Comparison of ENCODE assay signal across 9 cellular contexts in genomic region chr7:26194764-26195163, GRCh38. TPM values are rescaled to one million over a fixed set of nuclear protein-coding genes. Genes with fewer than 3 reads are reported as not detected.
DNase-seq lines count a peak whose midpoint lies in the region; ATAC-seq, FAIRE-seq and TF ChIP-seq lines count a peak whose summit lies in the region.
"Not testable (repeated sequence)": the region's sequence is repeated elsewhere in the genome, so short reads cannot be mapped to it uniquely, and the experiment has no call there.
"Had no signal": no experiment of that assay in that cellular context is flagged by ENCODE, and none has a peak within 500 bp of the region (broad histone marks: within the 10 kb centered on the region; RNA-seq: fewer than 3 reads in every experiment).

No MANE protein-coding gene starts in this region.

- H3K9me3 ChIP-seq in CD4-positive, alpha-beta T cell (ENCODE audit: control insufficient read depth, low read length); GM12878 (replicated peaks; ENCODE audit: control insufficient read depth, insufficient read depth, low read length); left ventricle myocardium inferior (replicated peaks): not testable (repeated sequence)

- H3K36me3 Mint-ChIP-seq in CD4-positive, alpha-beta T cell (ENCODE audit: low read depth), result peaks cover 98% of the 10 kb centered on the region
- H3K36me3 Mint-ChIP-seq in WTC11, result peaks cover 94% of the 10 kb centered on the region
- peaks cover 92% of the 10 kb centered on the region for H3K36me3 Mint-ChIP-seq in activated T-helper 1 cell treated with anti-CD3 and anti-CD28 coated beads, Interleukin-12 subunit alpha, Interleukin-12 subunit beta, Interleukin-2, Interleukin-4 antibody, amounts not matched to agents 30 ng/mL and 10 ng/mL and 1 ng/mL, durations not matched to agents 14 hours and 24 hours and 36 hours (ENCODE audit: low read depth)
- peaks cover 86% of the 10 kb centered on the region for H3K36me3 Mint-ChIP-seq in natural killer cell treated with Interleukin-12 subunit alpha and Interleukin-12 subunit beta and Interleukin-15 and Interleukin-18, amount 100 ng/mL, for 72 hours

- H3K27ac ChIP-seq in CD4-positive, alpha-beta T cell (ENCODE audit: low read depth, low read length); GM12878 (ENCODE audit: control insufficient read depth, insufficient read depth); left ventricle myocardium inferior (replicated peaks): not testable (repeated sequence)
- H3K27ac ChIP-seq in KMS-11, result peak overlapping the region; percentile 94; the same call in 1 of the 2 replicates

- intact Hi-C loops in CD4-positive, alpha-beta T cell (cut with DNase I, micrococcal nuclease), result loop anchor here (2.0 to 10.0 kb wide), 3 partner anchors 42 to 970 kb away; partner anchors contain the start of genes HOXA9 (in 1 of the 2) and NFE2L3 (in 1 of the 2)
- intact Hi-C loops in activated T-helper 1 cell treated with anti-CD3 and anti-CD28 coated beads, Interleukin-12 subunit alpha, Interleukin-12 subunit beta, Interleukin-2, Interleukin-4 antibody, amounts not matched to agents 30 ng/mL and 10 ng/mL and 1 ng/mL, durations not matched to agents 14 hours and 24 hours and 36 hours (cut with micrococcal nuclease), result loop anchor here (5.0 kb wide), 2 partner anchors 242 to 302 kb away; no protein-coding TSS in a partner anchor
- intact Hi-C loops in GM12878 (cut with micrococcal nuclease; ENCODE audit: unreplicated experiment), result loop anchor here (5.0 kb wide), 1 partner anchor 302 kb away; no protein-coding TSS in a partner anchor
- intact Hi-C loops in left ventricle myocardium inferior (cut with micrococcal nuclease), result not testable (repeated sequence)

- peaks cover 82% of the 10 kb centered on the region for H3K4me1 Mint-ChIP-seq in CD4-positive, alpha-beta T cell (ENCODE audit: low read depth)
- peaks cover 65% of the 10 kb centered on the region for H3K4me1 Mint-ChIP-seq in WTC11
- peaks cover 70% of the 10 kb centered on the region for H3K4me1 Mint-ChIP-seq in activated T-helper 1 cell treated with anti-CD3 and anti-CD28 coated beads, Interleukin-12 subunit alpha, Interleukin-12 subunit beta, Interleukin-2, Interleukin-4 antibody, amounts not matched to agents 30 ng/mL and 10 ng/mL and 1 ng/mL, durations not matched to agents 14 hours and 24 hours and 36 hours (ENCODE audit: low read depth)
- peaks cover 74 to 78% of the 10 kb centered on the region in 2 donors for H3K4me1 Mint-ChIP-seq in natural killer cell treated with Interleukin-12 subunit alpha and Interleukin-12 subunit beta and Interleukin-15 and Interleukin-18, amount 100 ng/mL, for 72 hours (ENCODE audit: low read depth in 2 of 2)
- H3K4me1 Mint-ChIP-seq in stimulated activated naive CD8-positive, alpha-beta T cell treated with anti-CD3 and anti-CD28 coated beads, Interleukin-15, amount 100 ng/mL, for 72 hours, result peaks cover 79% of the 10 kb centered on the region

- H3K27me3 ChIP-seq in CD4-positive, alpha-beta T cell (ENCODE audit: control insufficient read depth, insufficient read depth, low read length); KMS-11 (ENCODE audit: insufficient read depth, low read depth); GM12878 (replicated peaks in 1 of 2; ENCODE audit: control insufficient read depth in 2 of 2, insufficient read depth in 2 of 2, low read length in 1 of 2); left ventricle myocardium inferior (ENCODE audit: low read depth): not testable (repeated sequence)

- not testable (repeated sequence) for H3K9me3 Mint-ChIP-seq in CD4-positive, alpha-beta T cell; WTC11; activated T-helper 1 cell treated with anti-CD3 and anti-CD28 coated beads, Interleukin-12 subunit alpha, Interleukin-12 subunit beta, Interleukin-2, Interleukin-4 antibody, amounts not matched to agents 30 ng/mL and 10 ng/mL and 1 ng/mL, durations not matched to agents 14 hours and 24 hours and 36 hours; natural killer cell treated with Interleukin-12 subunit alpha and Interleukin-12 subunit beta and Interleukin-15 and Interleukin-18, amount 100 ng/mL, for 72 hours; stimulated activated naive CD8-positive, alpha-beta T cell treated with anti-CD3 and anti-CD28 coated beads, Interleukin-15, amount 100 ng/mL, for 72 hours

- BruUV-seq in GM12878 (replicated peaks; lab: Mats Ljungman, UMichigan), result not testable (repeated sequence)

- peaks cover 98% of the 10 kb centered on the region for H4K20me1 ChIP-seq in KMS-11 (ENCODE audit: insufficient read depth)
- H4K20me1 ChIP-seq in GM12878 (ENCODE audit: control insufficient read depth, insufficient read depth), result not testable (repeated sequence)

- TF ChIP-seq POLR2A in GM12878 (IDR thresholded peaks at IDR 0.05; ENCODE audit: low read depth, low read length), result not testable (repeated sequence)

- H3K4me1 ChIP-seq in KMS-11 (ENCODE audit: low read depth, poor library complexity, severe bottlenecking), result peaks cover 82% of the 10 kb centered on the region
- peaks cover 25% of the 10 kb centered on the region for H3K4me1 ChIP-seq in GM12878 (ENCODE audit: control insufficient read depth, insufficient read depth, low read length)
- peaks cover 94% of the 10 kb centered on the region for H3K4me1 ChIP-seq in left ventricle myocardium inferior

- H3K36me3 ChIP-seq in KMS-11 (ENCODE audit: insufficient read depth) (peaks cover 84% of the 10 kb centered on the region), GM12878 (ENCODE audit: control insufficient read depth in 2 of 2, insufficient read depth in 2 of 2, low read length in 1 of 2) (peaks cover 7 to 57% of the 10 kb centered on the region in 2 experiments), left ventricle myocardium inferior (peaks cover 88% of the 10 kb centered on the region)

- not testable (repeated sequence) for ATAC-seq in CD4-positive, alpha-beta T cell (ENCODE audit: poor library complexity); WTC11; natural killer cell treated with Interleukin-12 subunit alpha and Interleukin-12 subunit beta and Interleukin-15 and Interleukin-18, amount 100 ng/mL, for 72 hours; stimulated activated naive CD8-positive, alpha-beta T cell treated with anti-CD3 and anti-CD28 coated beads, Interleukin-15, amount 100 ng/mL, for 72 hours
- peak; percentile 3 for ATAC-seq in GM12878

- not testable (repeated sequence) for H2AFZ ChIP-seq in KMS-11 (ENCODE audit: low read depth); GM12878 (ENCODE audit: control insufficient read depth, low read depth, low read length)

- RAD21 ChIA-PET in GM12878 (lab: Charles Lee; ENCODE audit: unreplicated experiment), result interaction anchor here (0.7 to 12.7 kb wide), 11 partner anchors 9 to 1724 kb away, joined by 3 to 164 read pairs (median 7); partner anchors contain the start of gene NFE2L3

- H3K4me3 Mint-ChIP-seq in CD4-positive, alpha-beta T cell, result peak overlapping the region; percentile 87
- H3K4me3 Mint-ChIP-seq in WTC11, result peak overlapping the region; percentile 34
- peak overlapping the region; percentile 78 for H3K4me3 Mint-ChIP-seq in activated T-helper 1 cell treated with anti-CD3 and anti-CD28 coated beads, Interleukin-12 subunit alpha, Interleukin-12 subunit beta, Interleukin-2, Interleukin-4 antibody, amounts not matched to agents 30 ng/mL and 10 ng/mL and 1 ng/mL, durations not matched to agents 14 hours and 24 hours and 36 hours
- H3K4me3 Mint-ChIP-seq in natural killer cell treated with Interleukin-12 subunit alpha and Interleukin-12 subunit beta and Interleukin-15 and Interleukin-18, amount 100 ng/mL, for 72 hours, result peak overlapping the region; percentile 100
- peak overlapping the region; percentile 79 to 100 for H3K4me3 Mint-ChIP-seq in stimulated activated naive CD8-positive, alpha-beta T cell treated with anti-CD3 and anti-CD28 coated beads, Interleukin-15, amount 100 ng/mL, for 72 hours

- POLR2A ChIA-PET in CD4-positive, alpha-beta T cell (lab: Charles Lee), result interaction anchor here (0.9 to 13.0 kb wide), 13 partner anchors 6 to 116 kb away, joined by 3 to 183 read pairs (median 8); partner anchors contain the start of genes CBX3, HNRNPA2B1 and NFE2L3
- POLR2A ChIA-PET in WTC11 (lab: Charles Lee) (interaction anchor here (0.9 kb wide), 1 partner anchor 14 kb away, joined by 3 read pairs; no protein-coding TSS in a partner anchor), GM12878 (lab: Charles Lee) (interaction anchor here (0.6 to 12.7 kb wide), 12 partner anchors 10 to 301 kb away, joined by 3 to 206 read pairs (median 4); partner anchors contain the start of gene NFE2L3)

- SMC1A ChIA-PET in GM12878 (lab: Charles Lee; ENCODE audit: uncharacterized antibody, unreplicated experiment), result interaction anchor here (0.9 to 11.0 kb wide), 12 partner anchors 6 to 175 kb away, joined by 3 to 198 read pairs (median 14); partner anchors contain the start of gene NFE2L3

- 14% methylated on average over 10 of the region's 11 CpGs for WGBS in GM12878 (ENCODE audit: insufficient coverage, insufficient replicate concordance, low lambda C conversion rate, missing lambda C conversion rate)

- not testable (repeated sequence) for TF ChIP-seq RAD21 in GM12878 (IDR thresholded peaks at IDR 0.05; ENCODE audit: insufficient read depth, low read depth, low read length)

- TF ChIP-seq EP300 in GM12878 (IDR thresholded peaks at IDR 0.05; ENCODE audit: borderline replicate concordance in 1 of 2, control insufficient read depth in 1 of 2, low read depth in 2 of 2, low read length in 2 of 2), result not testable (repeated sequence)

- in situ Hi-C loops in GM12878 (cut with MboI), result loop anchor here (5.0 to 10.0 kb wide), 4 partner anchors 102 to 302 kb away; no protein-coding TSS in a partner anchor

- not testable (repeated sequence) for FAIRE-seq in GM12878 (lab: Jason Lieb, UNC)

- CTCF ChIA-PET in CD4-positive, alpha-beta T cell (lab: Charles Lee), result interaction anchor here (0.7 to 4.5 kb wide), 5 partner anchors 43 to 300 kb away, joined by 3 to 30 read pairs (median 4); partner anchors contain the start of gene NFE2L3
- CTCF ChIA-PET in WTC11 (lab: Charles Lee), result interaction anchor here (0.6 to 1.0 kb wide), 2 partner anchors 42 to 302 kb away, joined by 3 to 4 read pairs; partner anchors contain the start of gene NFE2L3
- CTCF ChIA-PET in GM12878 (lab: Yijun Ruan, JAX), result interaction anchor here (0.6 to 13.1 kb wide), 12 partner anchors 10 to 1096 kb away, joined by 3 to 203 read pairs (median 5); partner anchors contain the start of gene NFE2L3

- not testable (repeated sequence) for H3K9ac ChIP-seq in KMS-11; GM12878 (ENCODE audit: control insufficient read depth, insufficient read depth, low read length)

- peaks cover 97% of the 10 kb centered on the region for H3K79me2 ChIP-seq in KMS-11 (ENCODE audit: insufficient read depth, low read depth)
- H3K79me2 ChIP-seq in GM12878 (ENCODE audit: control insufficient read depth, insufficient read depth, low read length), result peaks cover 94% of the 10 kb centered on the region

- H3K4me2 ChIP-seq in KMS-11 (peak overlapping the region; percentile 82), GM12878 (ENCODE audit: control insufficient read depth, insufficient read depth) (peak overlapping the region; percentile 61)

- H3K27me3 Mint-ChIP-seq in CD4-positive, alpha-beta T cell; WTC11 (ENCODE audit: low read depth); activated T-helper 1 cell treated with anti-CD3 and anti-CD28 coated beads, Interleukin-12 subunit alpha, Interleukin-12 subunit beta, Interleukin-2, Interleukin-4 antibody, amounts not matched to agents 30 ng/mL and 10 ng/mL and 1 ng/mL, durations not matched to agents 14 hours and 24 hours and 36 hours (ENCODE audit: insufficient read depth); natural killer cell treated with Interleukin-12 subunit alpha and Interleukin-12 subunit beta and Interleukin-15 and Interleukin-18, amount 100 ng/mL, for 72 hours; stimulated activated naive CD8-positive, alpha-beta T cell treated with anti-CD3 and anti-CD28 coated beads, Interleukin-15, amount 100 ng/mL, for 72 hours: not testable (repeated sequence)

- H3K4me3 ChIP-seq in KMS-11 (IDR thresholded peaks at IDR 0.05; ENCODE audit: insufficient read depth, low read depth, low read length), result not testable (repeated sequence)
- H3K4me3 ChIP-seq in GM12878 (peak overlapping the region; percentile 67), left ventricle myocardium inferior (peak overlapping the region; percentile 90)

- DNase-seq in CD4-positive, alpha-beta T cell; WTC11 (ENCODE audit: low spot score); activated T-helper 1 cell treated with anti-CD3 and anti-CD28 coated beads, Interleukin-12 subunit alpha, Interleukin-12 subunit beta, Interleukin-2, Interleukin-4 antibody, amounts not matched to agents 30 ng/mL and 10 ng/mL and 1 ng/mL, durations not matched to agents 14 hours and 24 hours and 36 hours (ENCODE audit: low spot score); GM12878 (ENCODE audit: low read depth, low spot score); left ventricle myocardium inferior; natural killer cell treated with Interleukin-12 subunit alpha and Interleukin-12 subunit beta and Interleukin-15 and Interleukin-18, amount 100 ng/mL, for 72 hours (ENCODE audit: low spot score); stimulated activated naive CD8-positive, alpha-beta T cell treated with anti-CD3 and anti-CD28 coated beads, Interleukin-15, amount 100 ng/mL, for 72 hours: not testable (repeated sequence)

- not testable (repeated sequence) for TF ChIP-seq CTCF in CD4-positive, alpha-beta T cell (IDR thresholded peaks at IDR 0.05); KMS-11 (conservative IDR thresholded peaks at IDR 0.05; ENCODE audit: low read depth, low read length); WTC11 (IDR thresholded peaks at IDR 0.05); GM12878 (IDR thresholded peaks at IDR 0.05 in 2 of 3, conservative IDR thresholded peaks at IDR 0.05 in 1 of 3; ENCODE audit: control insufficient read depth in 2 of 3, extremely low read depth in 1 of 3, insufficient read depth in 1 of 3, low read depth in 3 of 3, low read length in 3 of 3); left ventricle myocardium inferior (IDR thresholded peaks at IDR 0.05; ENCODE audit: borderline replicate concordance)

- H3K27ac Mint-ChIP-seq in CD4-positive, alpha-beta T cell, result peak overlapping the region; percentile 83
- peak overlapping the region; percentile 95; the same call in 1 of the 2 replicates for H3K27ac Mint-ChIP-seq in WTC11
- peak overlapping the region; percentile 74 for H3K27ac Mint-ChIP-seq in activated T-helper 1 cell treated with anti-CD3 and anti-CD28 coated beads, Interleukin-12 subunit alpha, Interleukin-12 subunit beta, Interleukin-2, Interleukin-4 antibody, amounts not matched to agents 30 ng/mL and 10 ng/mL and 1 ng/mL, durations not matched to agents 14 hours and 24 hours and 36 hours
- peak overlapping the region; percentile 100 for H3K27ac Mint-ChIP-seq in natural killer cell treated with Interleukin-12 subunit alpha and Interleukin-12 subunit beta and Interleukin-15 and Interleukin-18, amount 100 ng/mL, for 72 hours
- H3K27ac Mint-ChIP-seq in stimulated activated naive CD8-positive, alpha-beta T cell treated with anti-CD3 and anti-CD28 coated beads, Interleukin-15, amount 100 ng/mL, for 72 hours, result peak overlapping the region; percentile 61 to 99

RNA-seq across cellular contexts. Expression of gene HNRNPA2B1, which starts 5.8 kb away (rescaled TPM):
- 100 to 1,000 TPM; 282 to 299 TPM for total RNA-seq in CD4-positive, alpha-beta T cell
- total RNA-seq in WTC11 (2021) (1,081 to 1,101 TPM (median 1,097 TPM) in 3 replicates), GM12878 (2014; rRNA removed) (295 and 319 TPM in 2 replicates), GM12878 (2014; rRNA removed; fragmentation: Illumina TruSeq; extraction: Trizol) (603 and 632 TPM in 2 replicates), GM12878 (2021) (699 and 740 TPM in 2 replicates), left ventricle myocardium inferior (398 TPM)
- total RNA-seq in activated T-helper 1 cell treated with anti-CD3 and anti-CD28 coated beads, Interleukin-12 subunit alpha, Interleukin-12 subunit beta, Interleukin-2, Interleukin-4 antibody, amounts not matched to agents 30 ng/mL and 10 ng/mL and 1 ng/mL, durations not matched to agents 14 hours and 24 hours and 36 hours, result 821 and 823 TPM in 2 replicates
- 404 and 419 TPM in 2 replicates for total RNA-seq in GM12878 (2013; cell fraction: nucleolus; rRNA removed)
- 532 TPM for polyA plus RNA-seq in GM12878 (2011; ENCODE audit: low read depth)
- polyA plus RNA-seq in GM12878 (2011; rRNA removed) (721 and 1,149 TPM in 2 replicates), GM12878 (2014; fragmentation: Illumina TruSeq; extraction: Trizol) (1,357 and 1,719 TPM in 2 replicates), GM12878 (2014; fragmentation: Nextera tagmentation; extraction: Ambion mirVana) (1,000 to 10,000 TPM in 1 of 2 experiments, 100 to 1,000 TPM in 1; 726 to 1,124 TPM), GM12878 (2014; rRNA removed) (1,063 and 1,240 TPM in 2 replicates), GM12878 (2016; fragmentation: Nextera tagmentation; extraction: Ambion mirVana) (1,000 to 10,000 TPM; 1,359 to 1,396 TPM)
- 265 and 307 TPM in 2 replicates for polyA plus RNA-seq in GM12878 (2011; cell fraction: cytosol; rRNA removed)
- polyA plus RNA-seq in GM12878 (2011; cell fraction: nucleus; rRNA removed), result 577 and 864 TPM in 2 replicates
- polyA plus RNA-seq in GM12878 (2012), result 686 TPM in 2 replicates
- polyA minus RNA-seq in GM12878 (2011; rRNA and poly(A)+ RNA removed), result 198 and 212 TPM in 2 replicates
- 167 and 191 TPM in 2 replicates for polyA minus RNA-seq in GM12878 (2011; cell fraction: cytosol; rRNA and poly(A)+ RNA removed)
- polyA minus RNA-seq in GM12878 (2011; cell fraction: nucleus; rRNA and poly(A)+ RNA removed), result 133 and 235 TPM in 2 replicates
- 1,000 to 10,000 TPM in 1 of 2 donors, 100 to 1,000 TPM in 1; 824 to 1,096 TPM for total RNA-seq in natural killer cell treated with Interleukin-12 subunit alpha and Interleukin-12 subunit beta and Interleukin-15 and Interleukin-18, amount 100 ng/mL, for 72 hours

RNA-seq across cellular contexts. Expression of gene CBX3, which starts 6.8 kb away (rescaled TPM):
- total RNA-seq in CD4-positive, alpha-beta T cell, result 100 to 1,000 TPM; 124 to 132 TPM
- total RNA-seq in WTC11 (2021) (204 to 232 TPM (median 213 TPM) in 3 replicates), GM12878 (2014; rRNA removed) (153 and 181 TPM in 2 replicates), GM12878 (2014; rRNA removed; fragmentation: Illumina TruSeq; extraction: Trizol) (303 and 305 TPM in 2 replicates), GM12878 (2021) (194 and 201 TPM in 2 replicates), left ventricle myocardium inferior (58.5 TPM)
- 284 and 298 TPM in 2 replicates for total RNA-seq in activated T-helper 1 cell treated with anti-CD3 and anti-CD28 coated beads, Interleukin-12 subunit alpha, Interleukin-12 subunit beta, Interleukin-2, Interleukin-4 antibody, amounts not matched to agents 30 ng/mL and 10 ng/mL and 1 ng/mL, durations not matched to agents 14 hours and 24 hours and 36 hours
- 188 TPM in 2 replicates for total RNA-seq in GM12878 (2013; cell fraction: nucleolus; rRNA removed)
- polyA plus RNA-seq in GM12878 (2011; ENCODE audit: low read depth), result 71.4 TPM
- polyA plus RNA-seq in GM12878 (2011; rRNA removed) (238 and 407 TPM in 2 replicates), GM12878 (2014; fragmentation: Illumina TruSeq; extraction: Trizol) (307 and 369 TPM in 2 replicates), GM12878 (2014; fragmentation: Nextera tagmentation; extraction: Ambion mirVana) (100 to 1,000 TPM; 205 to 247 TPM), GM12878 (2014; rRNA removed) (191 and 239 TPM in 2 replicates), GM12878 (2016; fragmentation: Nextera tagmentation; extraction: Ambion mirVana) (100 to 1,000 TPM; 205 to 212 TPM)
- polyA plus RNA-seq in GM12878 (2011; cell fraction: cytosol; rRNA removed), result 70.7 and 72.5 TPM in 2 replicates
- polyA plus RNA-seq in GM12878 (2011; cell fraction: nucleus; rRNA removed), result 112 and 122 TPM in 2 replicates
- polyA plus RNA-seq in GM12878 (2012), result 150 and 167 TPM in 2 replicates
- polyA minus RNA-seq in GM12878 (2011; rRNA and poly(A)+ RNA removed), result 44.8 and 66.0 TPM in 2 replicates
- 27.1 and 39.7 TPM in 2 replicates for polyA minus RNA-seq in GM12878 (2011; cell fraction: cytosol; rRNA and poly(A)+ RNA removed)
- 83.8 and 123 TPM in 2 replicates for polyA minus RNA-seq in GM12878 (2011; cell fraction: nucleus; rRNA and poly(A)+ RNA removed)
- 100 to 1,000 TPM; 184 to 218 TPM for total RNA-seq in natural killer cell treated with Interleukin-12 subunit alpha and Interleukin-12 subunit beta and Interleukin-15 and Interleukin-18, amount 100 ng/mL, for 72 hours

RNA-seq across cellular contexts. Expression of gene NFE2L3, which starts 42.8 kb away (rescaled TPM):
- under 1 TPM; 0.45 to 0.93 TPM for total RNA-seq in CD4-positive, alpha-beta T cell
- total RNA-seq in WTC11 (2021) (66.8 to 68.6 TPM (median 68.5 TPM) in 3 replicates), GM12878 (2014; rRNA removed) (17.2 and 17.4 TPM in 2 replicates), GM12878 (2014; rRNA removed; fragmentation: Illumina TruSeq; extraction: Trizol) (21.0 and 21.2 TPM in 2 replicates), GM12878 (2021) (14.5 and 15.7 TPM in 2 replicates), left ventricle myocardium inferior (0.99 TPM)
- total RNA-seq in activated T-helper 1 cell treated with anti-CD3 and anti-CD28 coated beads, Interleukin-12 subunit alpha, Interleukin-12 subunit beta, Interleukin-2, Interleukin-4 antibody, amounts not matched to agents 30 ng/mL and 10 ng/mL and 1 ng/mL, durations not matched to agents 14 hours and 24 hours and 36 hours, result 80.1 TPM in 2 replicates
- 31.0 and 35.3 TPM in 2 replicates for total RNA-seq in GM12878 (2013; cell fraction: nucleolus; rRNA removed)
- 4.8 TPM for polyA plus RNA-seq in GM12878 (2011; ENCODE audit: low read depth)
- polyA plus RNA-seq in GM12878 (2011; rRNA removed) (34.9 and 45.3 TPM in 2 replicates), GM12878 (2014; fragmentation: Illumina TruSeq; extraction: Trizol) (21.6 and 24.9 TPM in 2 replicates), GM12878 (2014; fragmentation: Nextera tagmentation; extraction: Ambion mirVana) (1 to 10 TPM; 4.9 to 8.9 TPM), GM12878 (2014; rRNA removed) (10.2 and 11.5 TPM in 2 replicates), GM12878 (2016; fragmentation: Nextera tagmentation; extraction: Ambion mirVana) (1 to 10 TPM; 4.4 to 6.8 TPM)
- 11.7 and 17.7 TPM in 2 replicates for polyA plus RNA-seq in GM12878 (2011; cell fraction: cytosol; rRNA removed)
- 14.0 and 14.4 TPM in 2 replicates for polyA plus RNA-seq in GM12878 (2011; cell fraction: nucleus; rRNA removed)
- polyA plus RNA-seq in GM12878 (2012), result 6.8 and 11.8 TPM in 2 replicates
- 20.6 and 35.0 TPM in 2 replicates for polyA minus RNA-seq in GM12878 (2011; rRNA and poly(A)+ RNA removed)
- polyA minus RNA-seq in GM12878 (2011; cell fraction: cytosol; rRNA and poly(A)+ RNA removed), result 11.5 and 11.9 TPM in 2 replicates
- polyA minus RNA-seq in GM12878 (2011; cell fraction: nucleus; rRNA and poly(A)+ RNA removed), result 11.0 and 12.6 TPM in 2 replicates
- 10 to 100 TPM; 21.3 to 29.1 TPM for total RNA-seq in natural killer cell treated with Interleukin-12 subunit alpha and Interleukin-12 subunit beta and Interleukin-15 and Interleukin-18, amount 100 ng/mL, for 72 hours
- total RNA-seq: SJCRH30 had no signal

Comparison
In these comparisons a context has a peak if more than half of its experiments do, and no peak if none do; other contexts are left out.
1. H3K4me3 Mint-ChIP-seq: peak in every context shown above with its lines; median percentile 100 in natural killer cell treated with Interleukin-12 subunit alpha and Interleukin-12 subunit beta and Interleukin-15 and Interleukin-18, amount 100 ng/mL, for 72 hours; 90 in stimulated activated naive CD8-positive, alpha-beta T cell treated with anti-CD3 and anti-CD28 coated beads, Interleukin-15, amount 100 ng/mL, for 72 hours; 87 in CD4-positive, alpha-beta T cell; 78 in activated T-helper 1 cell treated with anti-CD3 and anti-CD28 coated beads, Interleukin-12 subunit alpha, Interleukin-12 subunit beta, Interleukin-2, Interleukin-4 antibody, amounts not matched to agents 30 ng/mL and 10 ng/mL and 1 ng/mL, durations not matched to agents 14 hours and 24 hours and 36 hours; 34 in WTC11.